ENCODE assay signal across 1 cellular context in genomic region chr9:120418315-120418714, GRCh38.
TF ChIP-seq lines count a peak whose summit lies in the region.

No MANE protein-coding gene starts in this region.

TF ChIP-seq in HepG2, 621 proteins besides CTCF, POLR2A, EP300 and RAD21 (continued from another document):
- TF ChIP-seq ZNF609 (CRISPR knock-in tag; IDR thresholded peaks at IDR 0.05; ENCODE audit: borderline replicate concordance) (no peak), ZFAT (CRISPR knock-in tag; conservative IDR thresholded peaks at IDR 0.05) (no peak), ATRX (CRISPR knock-in tag; IDR thresholded peaks at IDR 0.05; ENCODE audit: borderline replicate concordance) (no peak), KAT2B (IDR thresholded peaks at IDR 0.05; ENCODE audit: borderline replicate concordance, low read depth, low read length) (no peak), ZBTB43 (CRISPR knock-in tag; conservative IDR thresholded peaks at IDR 0.05) (no peak)
TF ChIP-seq in HepG2: peak in this region for 1.
